In the genomic region with DNA sequence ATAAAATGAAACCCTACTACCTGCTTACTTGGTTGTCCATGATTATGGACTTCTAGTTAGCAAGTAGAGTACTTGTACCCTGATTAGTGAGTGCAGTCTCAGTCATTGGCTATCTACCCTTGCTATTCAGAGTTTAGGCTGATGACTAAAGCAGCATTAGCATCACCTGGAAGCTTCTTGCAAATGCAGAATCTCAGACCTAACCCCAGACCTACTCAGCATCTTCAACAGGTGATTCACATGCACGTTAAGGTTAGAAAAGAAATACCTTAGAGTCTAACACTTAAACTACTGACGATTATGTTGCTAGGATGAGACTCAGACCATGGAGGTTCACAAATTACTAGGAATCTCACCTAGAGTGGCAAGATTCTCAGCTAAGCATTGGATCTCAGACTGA, we compare ENCODE assay signal across 2 cellular contexts.
TF ChIP-seq lines count a peak whose summit lies in the region.

No MANE protein-coding gene starts in this region.

TF ChIP-seq in WTC11, 78 proteins besides CTCF, POLR2A, EP300 and RAD21 (continued from another document):
- TF ChIP-seq, protein P1, sequence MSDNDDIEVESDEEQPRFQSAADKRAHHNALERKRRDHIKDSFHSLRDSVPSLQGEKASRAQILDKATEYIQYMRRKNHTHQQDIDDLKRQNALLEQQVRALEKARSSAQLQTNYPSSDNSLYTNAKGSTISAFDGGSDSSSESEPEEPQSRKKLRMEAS (CRISPR knock-in tag; IDR thresholded peaks at IDR 0.05): no peak
- no peak for TF ChIP-seq HMGA2 (CRISPR knock-in tag; IDR thresholded peaks at IDR 0.05)
- TF ChIP-seq, protein P2, sequence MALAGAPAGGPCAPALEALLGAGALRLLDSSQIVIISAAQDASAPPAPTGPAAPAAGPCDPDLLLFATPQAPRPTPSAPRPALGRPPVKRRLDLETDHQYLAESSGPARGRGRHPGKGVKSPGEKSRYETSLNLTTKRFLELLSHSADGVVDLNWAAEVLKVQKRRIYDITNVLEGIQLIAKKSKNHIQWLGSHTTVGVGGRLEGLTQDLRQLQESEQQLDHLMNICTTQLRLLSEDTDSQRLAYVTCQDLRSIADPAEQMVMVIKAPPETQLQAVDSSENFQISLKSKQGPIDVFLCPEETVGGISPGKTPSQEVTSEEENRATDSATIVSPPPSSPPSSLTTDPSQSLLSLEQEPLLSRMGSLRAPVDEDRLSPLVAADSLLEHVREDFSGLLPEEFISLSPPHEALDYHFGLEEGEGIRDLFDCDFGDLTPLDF (CRISPR knock-in tag; IDR thresholded peaks at IDR 0.05): no peak
- no peak for TF ChIP-seq ATF1 (CRISPR knock-in tag; IDR thresholded peaks at IDR 0.05)
- no peak for TF ChIP-seq TEAD1 (CRISPR knock-in tag; IDR thresholded peaks at IDR 0.05)
- TF ChIP-seq, protein P3, sequence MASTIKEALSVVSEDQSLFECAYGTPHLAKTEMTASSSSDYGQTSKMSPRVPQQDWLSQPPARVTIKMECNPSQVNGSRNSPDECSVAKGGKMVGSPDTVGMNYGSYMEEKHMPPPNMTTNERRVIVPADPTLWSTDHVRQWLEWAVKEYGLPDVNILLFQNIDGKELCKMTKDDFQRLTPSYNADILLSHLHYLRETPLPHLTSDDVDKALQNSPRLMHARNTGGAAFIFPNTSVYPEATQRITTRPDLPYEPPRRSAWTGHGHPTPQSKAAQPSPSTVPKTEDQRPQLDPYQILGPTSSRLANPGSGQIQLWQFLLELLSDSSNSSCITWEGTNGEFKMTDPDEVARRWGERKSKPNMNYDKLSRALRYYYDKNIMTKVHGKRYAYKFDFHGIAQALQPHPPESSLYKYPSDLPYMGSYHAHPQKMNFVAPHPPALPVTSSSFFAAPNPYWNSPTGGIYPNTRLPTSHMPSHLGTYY (CRISPR knock-in tag; IDR thresholded peaks at IDR 0.05): no peak

TF ChIP-seq in H1, 55 proteins besides CTCF, POLR2A, EP300 and RAD21 (continued from another document):
- TF ChIP-seq JUND (IDR thresholded peaks at IDR 0.05; ENCODE audit: low read length) (no peak), SIN3A (conservative IDR thresholded peaks at IDR 0.05 in 1 of 2, IDR thresholded peaks at IDR 0.05 in 1 of 2; ENCODE audit: low read depth in 1 of 2, low read length in 2 of 2) (no peak)
TF ChIP-seq in H1: peak in this region for 0.
